In the genomic region with DNA sequence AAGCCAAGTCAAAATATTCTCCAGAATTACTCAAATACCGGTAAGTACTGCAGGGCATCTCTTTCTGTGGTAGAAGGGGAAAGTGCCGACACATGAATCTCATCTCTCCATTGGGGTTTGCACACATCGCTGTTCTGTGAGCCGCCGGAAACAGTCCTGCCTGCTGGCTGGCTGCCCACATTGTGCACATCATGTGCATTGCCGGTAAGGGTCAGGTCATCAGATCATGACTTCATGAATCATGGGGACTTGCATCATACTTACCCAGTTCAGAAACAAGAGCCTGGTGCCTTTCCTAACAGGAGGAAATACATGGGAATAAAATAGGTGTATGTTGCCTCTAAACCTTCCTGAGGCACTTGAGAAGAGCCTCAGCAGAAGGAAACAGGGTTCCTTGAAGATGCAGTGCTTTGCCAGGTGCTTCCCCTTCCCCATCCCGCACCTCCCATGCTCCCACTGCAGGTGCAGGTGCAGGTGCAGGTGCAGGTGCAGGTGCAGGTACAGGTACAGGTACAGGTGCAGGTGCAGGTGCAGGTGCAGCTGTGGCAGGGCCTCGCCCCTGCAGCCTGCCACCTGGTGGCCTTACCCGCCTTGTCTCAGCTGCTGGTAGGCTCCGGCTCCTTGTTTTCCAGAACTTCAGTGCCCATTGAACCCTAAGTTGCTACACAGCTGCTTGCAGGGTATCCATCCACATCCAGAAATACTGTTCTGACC, we compare ENCODE assay signal across 11 cellular contexts. TPM values are rescaled to one million over a fixed set of nuclear protein-coding genes. Genes with fewer than 3 reads are reported as not detected.
DNase-seq lines count a peak whose midpoint lies in the region; ATAC-seq, FAIRE-seq and TF ChIP-seq lines count a peak whose summit lies in the region.
"Had no signal": no experiment of that assay in that cellular context is flagged by ENCODE, and none has a peak within 500 bp of the region (broad histone marks: within the 10 kb centered on the region; RNA-seq: fewer than 3 reads in every experiment).

No MANE protein-coding gene starts in this region.

- no peak for FAIRE-seq in HepG2 (lab: Jason Lieb, UNC)
- FAIRE-seq: GM18507 had no signal

- BruUV-seq in Caco-2 (replicated peaks; lab: Mats Ljungman, UMichigan) (no TSS peak), HepG2 (replicated peaks; lab: Mats Ljungman, UMichigan) (no TSS peak)

- POLR2A ChIA-PET in Caco-2 (lab: Charles Lee), result no interaction called here
- POLR2A ChIA-PET in HEK293 (lab: Yijun Ruan, JAX), result no interaction called here
- POLR2A ChIA-PET in HepG2 (lab: Yijun Ruan, JAX), result no interaction called here

- H3K36me3 ChIP-seq in Caco-2 (ENCODE audit: control insufficient read depth, insufficient read depth, low read length) (no peaks in the 10 kb centered on the region), HEK293 (ENCODE audit: control insufficient read depth in 2 of 2, insufficient read depth in 1 of 2, low read length in 2 of 2) (peaks cover 6 to 10% of the 10 kb centered on the region in 2 experiments; a peak in 2 of 3 replicates), WERI-Rb-1 (no peaks in the 10 kb centered on the region), HepG2 (replicated peaks in 1 of 2; ENCODE audit: control insufficient read depth in 1 of 2, insufficient read depth in 2 of 2, low read length in 2 of 2) (no peaks in the 10 kb centered on the region)
- H3K36me3 ChIP-seq: SJSA1 had no signal

- H3K27ac Mint-ChIP-seq in Caco-2 (ENCODE audit: unreplicated experiment), result peak overlapping the region; percentile 13
- H3K27ac Mint-ChIP-seq: dendritic cell treated with granulocyte-macrophage colony-stimulating factor and Interleukin-4, amounts not matched to agents 40 ng/mL and 50 ng/mL, for 4 days had no signal

- H3K4me1 ChIP-seq in Caco-2 (no peaks in the 10 kb centered on the region), HEK293 (ENCODE audit: control insufficient read depth, insufficient read depth, low read length) (no peaks in the 10 kb centered on the region), HepG2 (ENCODE audit: insufficient read depth, low read length) (0 out of 2 replicates have a peak, but pooled peaks cover under 1% of the 10 kb centered on the region)
- H3K4me1 ChIP-seq: SJSA1 had no signal

- H3K36me3 Mint-ChIP-seq in Caco-2 (ENCODE audit: insufficient read depth, unreplicated experiment), result no peaks in the 10 kb centered on the region

- H3K9ac ChIP-seq in HepG2 (ENCODE audit: insufficient read depth, low read depth, low read length), result no peak overlapping the region

- 31% methylated on average over 8 of the region's 10 CpGs for WGBS in HepG2 (ENCODE audit: low lambda C conversion rate)

- H3K27me3 ChIP-seq in Caco-2 (replicated peaks; ENCODE audit: control insufficient read depth, insufficient read depth, low read length), result no peaks in the 10 kb centered on the region
- H3K27me3 ChIP-seq in WERI-Rb-1 (ENCODE audit: insufficient read depth, low read depth, severe bottlenecking), result no peaks in the 10 kb centered on the region
- H3K27me3 ChIP-seq in HepG2 (ENCODE audit: control insufficient read depth in 1 of 2, insufficient read depth in 2 of 2, low read length in 2 of 2), result 0 out of 5 replicates have a peak, but pooled peaks cover 0 to 3% of the 10 kb centered on the region in 2 experiments
- H3K27me3 ChIP-seq: SJSA1 had no signal

- H3K9me3 ChIP-seq in Caco-2, result no peaks in the 10 kb centered on the region
- H3K9me3 ChIP-seq in HEK293 (ENCODE audit: control insufficient read depth, insufficient read depth, low read depth, low read length), result no peaks in the 10 kb centered on the region
- no peaks in the 10 kb centered on the region for H3K9me3 ChIP-seq in WERI-Rb-1 (ENCODE audit: severe bottlenecking)
- H3K9me3 ChIP-seq in HepG2 (ENCODE audit: low read length), result no peaks in the 10 kb centered on the region
- H3K9me3 ChIP-seq: SJSA1 had no signal

- no peaks in the 10 kb centered on the region for H3K79me2 ChIP-seq in HepG2 (ENCODE audit: insufficient read depth, low read length)

- in situ Hi-C loops in HepG2 (cut with HindIII; ENCODE audit: extremely low pct_ligation_motif_present, low pct_unique_long_range_greater_than_20kb), result no loop called here

- intact Hi-C loops in Caco-2 (cut with micrococcal nuclease; ENCODE audit: unreplicated experiment) (loop anchor here (1.0 kb wide), 1 partner anchor 60 kb away; no protein-coding TSS in a partner anchor), HepG2 (cut with micrococcal nuclease; ENCODE audit: unreplicated experiment) (no loop called here)

- TF ChIP-seq EP300 in HepG2 (IDR thresholded peaks at IDR 0.05; ENCODE audit: low read depth in 2 of 2, low read length in 2 of 2), result no peak
- TF ChIP-seq EP300 in HepG2 (CRISPR knock-in tag; IDR thresholded peaks at IDR 0.05; ENCODE audit: borderline replicate concordance), result no peak

- H3K4me3 Mint-ChIP-seq in Caco-2 (ENCODE audit: unreplicated experiment), result no peak overlapping the region
- H3K4me3 Mint-ChIP-seq: dendritic cell treated with granulocyte-macrophage colony-stimulating factor and Interleukin-4, amounts not matched to agents 40 ng/mL and 50 ng/mL, for 4 days had no signal

- H3K9me3 Mint-ChIP-seq in Caco-2 (ENCODE audit: unreplicated experiment), result no peaks in the 10 kb centered on the region

- no peak overlapping the region for H2AFZ ChIP-seq in HepG2 (ENCODE audit: low read length)

- H3K4me1 Mint-ChIP-seq in Caco-2 (ENCODE audit: low read depth, unreplicated experiment), result peaks cover 3% of the 10 kb centered on the region

- H3K27ac ChIP-seq in HEK293 (ENCODE audit: extremely low read depth, low read depth, low read length) (no peak overlapping the region), WERI-Rb-1 (no peak overlapping the region), HepG2 (ENCODE audit: extremely low read length, insufficient read depth, low read length) (no peak overlapping the region)
- H3K27ac ChIP-seq: SJSA1 had no signal

- H3K4me2 ChIP-seq in HepG2 (ENCODE audit: low read depth, low read length), result no peak overlapping the region

- DNase-seq in Caco-2 (peak in 1 of 2 experiments; percentile 32), WERI-Rb-1 (no peak), HepG2 (ENCODE audit: low spot score) (peak; percentile 48), NCI-H1436 treated with DMSO at 0.1 percent for 48 hours (lab: John Stamatoyannopoulos, UW) (no peak), putamen (ENCODE audit: low spot score) (no peak)
- no peak for DNase-seq in activated CD4-positive, CD25-positive, alpha-beta regulatory T cell (lab: John Stamatoyannopoulos, UW)
- no peak for DNase-seq in stimulated activated CD4-positive, alpha-beta T cell treated with anti-CD3 and anti-CD28 coated beads, Interleukin-4, amount 100 ng/mL, for 1 hour

- H3K4me3 ChIP-seq in Caco-2 (ENCODE audit: low read depth, low read length), result no peak overlapping the region
- H3K4me3 ChIP-seq in HEK293 (ENCODE audit: low read depth, low read length), result no peak overlapping the region
- H3K4me3 ChIP-seq in WERI-Rb-1 (ENCODE audit: low read depth, low read length), result no peak overlapping the region
- H3K4me3 ChIP-seq in HepG2 (replicated peaks in 1 of 3; ENCODE audit: insufficient read depth in 1 of 3, low read depth in 2 of 3, low read length in 3 of 3), result no peak overlapping the region
- H3K4me3 ChIP-seq: SJSA1 had no signal

- no peak for TF ChIP-seq RAD21 in HepG2 (CRISPR knock-in tag; IDR thresholded peaks at IDR 0.05)

- CTCF ChIA-PET in Caco-2 (lab: Charles Lee), result no interaction called here
- CTCF ChIA-PET in HEK293 (lab: Yijun Ruan, JAX), result interaction anchor here (1.2 kb wide), 1 partner anchor 44 kb away, joined by 4 read pairs; no protein-coding TSS in a partner anchor
- CTCF ChIA-PET in HepG2 (lab: Yijun Ruan, JAX; ENCODE audit: low intra/inter-chr PET ratio, low total read pairs), result no interaction called here

- TF ChIP-seq POLR2A in HepG2 (IDR thresholded peaks at IDR 0.05; ENCODE audit: insufficient read depth in 1 of 2, low read depth in 2 of 2, low read length in 2 of 2), result no peak

- H4K20me1 ChIP-seq in HepG2 (ENCODE audit: insufficient read depth, low read length), result no peaks in the 10 kb centered on the region

- no peaks in the 10 kb centered on the region for H3K27me3 Mint-ChIP-seq in Caco-2 (ENCODE audit: insufficient read depth, unreplicated experiment)
- H3K27me3 Mint-ChIP-seq: dendritic cell treated with granulocyte-macrophage colony-stimulating factor and Interleukin-4, amounts not matched to agents 40 ng/mL and 50 ng/mL, for 4 days had no signal

- ATAC-seq in HepG2, result peak; percentile 85

- peak; percentile 17 to 38 for TF ChIP-seq CTCF in Caco-2 (IDR thresholded peaks at IDR 0.05; ENCODE audit: insufficient read depth in 1 of 2, low read depth in 1 of 2, low read length in 1 of 2, severe bottlenecking in 1 of 2, unreplicated experiment in 1 of 2)
- TF ChIP-seq CTCF in HEK293 (tag by site-specific recombination; IDR thresholded peaks at IDR 0.05), result no peak
- TF ChIP-seq CTCF in WERI-Rb-1 (IDR thresholded peaks at IDR 0.05; ENCODE audit: low read depth, low read length), result peak; percentile 55
- TF ChIP-seq CTCF in HepG2 (CRISPR knock-in tag; IDR thresholded peaks at IDR 0.05), result peak; percentile 65

TF ChIP-seq in HEK293, 187 proteins besides CTCF, POLR2A, EP300 and RAD21 (continues in another document):
- no peak for TF ChIP-seq ZFHX2 (tag by site-specific recombination; conservative IDR thresholded peaks at IDR 0.05)

RNA-seq across cellular contexts. Expression of a gene that starts 26.5 kb away (rescaled TPM):
- 5.5 and 5.9 TPM in 2 replicates for total RNA-seq in Caco-2 (2022)
- 0.27 and 0.31 TPM in 2 replicates for total RNA-seq in HepG2 (2016; rRNA removed; fragmentation: Illumina TruSeq; extraction: Trizol)
- 0.35 and 0.40 TPM in 2 replicates for total RNA-seq in HepG2 (2016; cell fraction: cytosol; rRNA removed; fragmentation: Illumina TruSeq; extraction: Trizol; ENCODE audit: low read depth)
- 0.31 and 0.45 TPM in 2 replicates for total RNA-seq in HepG2 (2016; cell fraction: insoluble cytoplasmic fraction; rRNA removed; fragmentation: Illumina TruSeq; extraction: Trizol)
- total RNA-seq in HepG2 (2016; cell fraction: membrane; rRNA removed; fragmentation: Illumina TruSeq; extraction: Trizol), result 0.31 and 0.37 TPM in 2 replicates
- total RNA-seq in HepG2 (2016; cell fraction: nucleus; rRNA removed; fragmentation: Illumina TruSeq; extraction: Trizol), result 0.34 and 0.59 TPM in 2 replicates
- polyA plus RNA-seq in HepG2 (2011; rRNA removed), result 0.41 and 0.59 TPM in 2 replicates
- 0.32 and 0.50 TPM in 2 replicates for polyA plus RNA-seq in HepG2 (2011; cell fraction: cytosol; rRNA removed)
- 0.72 and 0.85 TPM in 2 replicates for polyA plus RNA-seq in HepG2 (2011; cell fraction: nucleus; rRNA removed)
- polyA plus RNA-seq in HepG2 (2012), result 0.47 and 1.5 TPM in 2 replicates
- polyA plus RNA-seq in HepG2 (2016; cell fraction: cytosol; fragmentation: Illumina TruSeq; extraction: Trizol; ENCODE audit: low read depth), result 0.21 and 0.23 TPM in 2 replicates
- 0.35 and 0.58 TPM in 2 replicates for polyA plus RNA-seq in HepG2 (2016; cell fraction: insoluble cytoplasmic fraction; fragmentation: Illumina TruSeq; extraction: Trizol; ENCODE audit: low read depth)
- 0.40 and 0.45 TPM in 2 replicates for polyA plus RNA-seq in HepG2 (2016; cell fraction: membrane; fragmentation: Illumina TruSeq; extraction: Trizol; ENCODE audit: low read depth)
- 0.70 and 0.75 TPM in 2 replicates for polyA plus RNA-seq in HepG2 (2016; cell fraction: nucleus; fragmentation: Illumina TruSeq; extraction: Trizol; ENCODE audit: insufficient read depth, low read depth)
- polyA minus RNA-seq in HepG2 (2011; rRNA and poly(A)+ RNA removed; ENCODE audit: low replicate concordance), result 0.10 and 0.21 TPM in 2 replicates
- polyA minus RNA-seq in HepG2 (2011; cell fraction: cytosol; rRNA and poly(A)+ RNA removed), result not detected in 2 replicates
- polyA minus RNA-seq in HepG2 (2011; cell fraction: nucleus; rRNA and poly(A)+ RNA removed), result 0.52 and 1.2 TPM in 2 replicates
